8 cellular contexts compared by ENCODE assay signal in genomic region chr2:74391209-74391579, GRCh38. TPM values are rescaled to one million over a fixed set of nuclear protein-coding genes. Genes with fewer than 3 reads are reported as not detected.
DNase-seq lines count a peak whose midpoint lies in the region; ATAC-seq and TF ChIP-seq lines count a peak whose summit lies in the region.

No MANE protein-coding gene starts in this region.

- peaks cover 4% of the 10 kb centered on the region; the same call in 1 of the 2 replicates for H3K36me3 ChIP-seq in DND-41 (ENCODE audit: insufficient read depth, low read length)
- H3K36me3 ChIP-seq in NT2/D1 (ENCODE audit: insufficient read depth, insufficient read length, low read length) = peaks cover 17% of the 10 kb centered on the region
- peaks cover 3% of the 10 kb centered on the region for H3K36me3 ChIP-seq in mesodermal cell (ENCODE audit: control insufficient read depth, insufficient read depth, low read length)
- H3K36me3 ChIP-seq in vagina = no peaks in the 10 kb centered on the region

- peak overlapping the region; percentile 94 for H2AFZ ChIP-seq in DND-41 (ENCODE audit: low read depth, low read length)

- peak overlapping the region; percentile 50 to 91 for H3K4me3 ChIP-seq in DND-41 (ENCODE audit: low read depth in 1 of 2, low read length in 2 of 2)
- H3K4me3 ChIP-seq in NT2/D1 (ENCODE audit: insufficient read length, low read depth) = peak overlapping the region; percentile 87
- H3K4me3 ChIP-seq in mesodermal cell (ENCODE audit: extremely low read depth, insufficient read depth, low read length, poor library complexity, severe bottlenecking) = peak overlapping the region; percentile 93
- H3K4me3 ChIP-seq in vagina = peak overlapping the region; percentile 77 to 97

- peak; percentile 61 for ATAC-seq in DND-41 (ENCODE audit: insufficient read depth, low read depth)
- peak; percentile 29 for ATAC-seq in GM21576 (IDR thresholded peaks at IDR 0.05; ENCODE audit: unreplicated experiment)
- no peak for ATAC-seq in HG03520 (IDR thresholded peaks at IDR 0.05; ENCODE audit: unreplicated experiment)

- intact Hi-C loops in vagina (cut with DNase I) = no loop called here

- no peak for TF ChIP-seq POLR2A in vagina (IDR thresholded peaks at IDR 0.05)

- WGBS in mesodermal cell (ENCODE audit: insufficient coverage in 2 of 2), 2 experiments = 0 to 4% methylated on average over 6 to 9 of the region's 11 CpGs

- H3K9me3 ChIP-seq in DND-41 (ENCODE audit: insufficient read depth, low read length, severe bottlenecking) (no peaks in the 10 kb centered on the region), NT2/D1 (ENCODE audit: insufficient read depth, low read length) (no peaks in the 10 kb centered on the region), mesodermal cell (ENCODE audit: control insufficient read depth, low read length) (no peaks in the 10 kb centered on the region), vagina (no peaks in the 10 kb centered on the region)

- DNase-seq in DND-41 (no peak), NT2/D1 (ENCODE audit: low read depth, low spot score) (no peak), vagina (ENCODE audit: extremely low spot score in 2 of 2) (no peak), activated gamma-delta T cell (lab: John Stamatoyannopoulos, UW) (no peak)

- no peak for TF ChIP-seq CTCF in DND-41 (IDR thresholded peaks at IDR 0.05; ENCODE audit: borderline replicate concordance, extremely low read depth, low read length, poor library complexity, severe bottlenecking)
- no peak for TF ChIP-seq CTCF in vagina (IDR thresholded peaks at IDR 0.05)

- H3K4me2 ChIP-seq in DND-41 (ENCODE audit: insufficient read depth, low read length) = peak overlapping the region; percentile 94

- H3K27ac ChIP-seq in DND-41 (ENCODE audit: low read length) (peak overlapping the region; percentile 99), cingulate gyrus (ENCODE audit: low read depth, low read length) (peak overlapping the region; percentile 93), mesodermal cell (ENCODE audit: low read depth, low read length, severe bottlenecking) (no peak overlapping the region), vagina (peak overlapping the region; percentile 85)

- H4K20me1 ChIP-seq in DND-41 (ENCODE audit: insufficient read depth, low read length) = peaks cover 8% of the 10 kb centered on the region; the same call in 1 of the 2 replicates

- H3K4me1 ChIP-seq in DND-41 (ENCODE audit: insufficient read depth, low read length) (peaks cover 34% of the 10 kb centered on the region), NT2/D1 (ENCODE audit: insufficient read depth, insufficient read length) (no peaks in the 10 kb centered on the region), mesodermal cell (ENCODE audit: control insufficient read depth, insufficient read depth, low read length, poor library complexity, severe bottlenecking) (peaks cover 25% of the 10 kb centered on the region), vagina (peaks cover 48% of the 10 kb centered on the region)

- H3K27me3 ChIP-seq in DND-41 (ENCODE audit: insufficient read depth, low read length, poor library complexity) = no peaks in the 10 kb centered on the region
- H3K27me3 ChIP-seq in NT2/D1 (ENCODE audit: insufficient read depth, insufficient read length) = no peaks in the 10 kb centered on the region
- no peaks in the 10 kb centered on the region for H3K27me3 ChIP-seq in vagina

- H3K9ac ChIP-seq in DND-41 (ENCODE audit: low read depth, low read length) (peak overlapping the region; percentile 72), NT2/D1 (ENCODE audit: insufficient read length, low read depth) (peak overlapping the region; percentile 81)

- peaks cover 56% of the 10 kb centered on the region for H3K79me2 ChIP-seq in DND-41 (ENCODE audit: insufficient read depth, low read length)

RNA-seq across cellular contexts. Expression of gene DCTN1, which starts 11.1 kb away (rescaled TPM):
- polyA plus RNA-seq in mesodermal cell (2013, experiment 1 of 2) = 145 TPM
- polyA plus RNA-seq in mesodermal cell (2013, experiment 2 of 2) = 134 TPM
- 95.0 TPM for total RNA-seq in vagina

RNA-seq across cellular contexts. Expression of gene C2orf81, which starts 30.2 kb away (rescaled TPM):
- polyA plus RNA-seq in mesodermal cell (2013, experiment 1 of 2) = 2.4 TPM
- polyA plus RNA-seq in mesodermal cell (2013, experiment 2 of 2) = 1.6 TPM
- 2.7 TPM for total RNA-seq in vagina

RNA-seq across cellular contexts. Expression of gene WDR54, which starts 30.3 kb away (rescaled TPM):
- 40.7 TPM for polyA plus RNA-seq in mesodermal cell (2013, experiment 1 of 2)
- polyA plus RNA-seq in mesodermal cell (2013, experiment 2 of 2) = 41.3 TPM
- 8.8 TPM for total RNA-seq in vagina

RNA-seq across cellular contexts. Expression of gene SLC4A5, which starts 48.0 kb away (rescaled TPM):
- polyA plus RNA-seq in mesodermal cell (2013, experiment 1 of 2) = 1.8 TPM
- 2.2 TPM for polyA plus RNA-seq in mesodermal cell (2013, experiment 2 of 2)
- 4.4 TPM for total RNA-seq in vagina

RNA-seq across cellular contexts. Expression of gene RTKN, which starts 50.5 kb away (rescaled TPM):
- polyA plus RNA-seq in mesodermal cell (2013, experiment 1 of 2) = 38.8 TPM
- 27.9 TPM for polyA plus RNA-seq in mesodermal cell (2013, experiment 2 of 2)
- 24.6 TPM for total RNA-seq in vagina
